Comparison of ENCODE assay signal across 21 cellular contexts in genomic region chr2:228927028-228928010, GRCh38.
A peak's percentile ranks its signal among the peaks of the same experiment; 100 is the strongest.
DNase-seq lines count a peak whose midpoint lies in the region; ATAC-seq, FAIRE-seq and TF ChIP-seq lines count a peak whose summit lies in the region.
"Had no signal": no experiment of that assay in that cellular context is flagged by ENCODE, and none has a peak within 500 bp of the region (broad histone marks: within the 10 kb centered on the region; RNA-seq: fewer than 3 reads in every experiment).

No MANE protein-coding gene starts in this region.

- H3K4me3 ChIP-seq in bronchial epithelial cell (ENCODE audit: low read depth, low read length): no peak overlapping the region
- no peak overlapping the region for H3K4me3 ChIP-seq in foreskin fibroblast (ENCODE audit: low read depth in 1 of 2, low read length in 2 of 2)
- H3K4me3 ChIP-seq: lung, right atrium auricular region, testis had no signal

- no peaks in the 10 kb centered on the region for H3K27me3 ChIP-seq in bronchial epithelial cell (ENCODE audit: control insufficient read depth, insufficient read depth, low read length)
- H3K27me3 ChIP-seq: right atrium auricular region, testis had no signal

- no peak for ATAC-seq in HG03457 (IDR thresholded peaks at IDR 0.05; ENCODE audit: unreplicated experiment)
- ATAC-seq: SK-N-SH treated with all-trans-retinoic acid at 6 μM for 48 hours had no signal

- FAIRE-seq in bronchial epithelial cell (lab: Jason Lieb, UNC): no peak
- FAIRE-seq: endothelial cell of umbilical vein, urothelium cell line had no signal

- peak; percentile 38 for DNase-seq in Caki2 (ENCODE audit: low read depth)
- DNase-seq in HT1080 (ENCODE audit: low read depth): peak; percentile 34
- peak; percentile 82 for DNase-seq in bronchial epithelial cell (ENCODE audit: low read depth)
- peak; percentile 47 to 65 for DNase-seq in foreskin fibroblast
- no peak for DNase-seq in GF-D8 (lab: John Stamatoyannopoulos, UW)
- DNase-seq in foreskin melanocyte: no peak
- DNase-seq: activated CD4-positive, alpha-beta T cell treated with anti-CD3 and anti-CD28 coated beads, Interleukin-2, amount 10 ng/mL, durations not matched to agents 7 days and 5 days; activated naive CD4-positive, alpha-beta T cell treated with anti-CD3 and anti-CD28 coated beads, Interleukin-2, amount 10 ng/mL, durations not matched to agents 7 days and 5 days; anterior cingulate cortex; GOT3; MV-4-11; NCI-H69; stimulated activated CD4-positive, alpha-beta T cell treated with anti-CD3 and anti-CD28 coated beads, Interleukin-4, amount 100 ng/mL, for 4 hours; stimulated activated naive CD4-positive, alpha-beta T cell; testis had no signal

- TF ChIP-seq CTCF in bronchial epithelial cell (IDR thresholded peaks at IDR 0.05; ENCODE audit: insufficient read depth, low read length, severe bottlenecking): no peak
- no peak for TF ChIP-seq CTCF in foreskin fibroblast (IDR thresholded peaks at IDR 0.05; ENCODE audit: low read depth, low read length)

- in situ Hi-C loops in Caki2 (cut with HindIII; ENCODE audit: low pct_unique_long_range_greater_than_20kb, low sequenced_read_pairs): no loop called here

- no peaks in the 10 kb centered on the region for H3K36me3 ChIP-seq in bronchial epithelial cell (ENCODE audit: control insufficient read depth, insufficient read depth, low read length)
- H3K36me3 ChIP-seq: right atrium auricular region had no signal

Comparison
In these comparisons a context has a peak if more than half of its experiments do, and no peak if none do; other contexts are left out.
1. DNase-seq: peak in Caki2 (single experiment), HT1080 (single experiment), bronchial epithelial cell (single experiment) and foreskin fibroblast (2 of 2); none in GF-D8 (single experiment) and foreskin melanocyte (single experiment).